ENCODE assay signal across 8 cellular contexts in genomic region chr1:161439280-161440232, GRCh38.
DNase-seq lines count a peak whose midpoint lies in the region; ATAC-seq and TF ChIP-seq lines count a peak whose summit lies in the region.

No MANE protein-coding gene starts in this region.

- H3K27ac ChIP-seq in CD4-positive, alpha-beta memory T cell (ENCODE audit: low read depth, low read length): no peak overlapping the region

- no peak for ATAC-seq in HG02885 (IDR thresholded peaks at IDR 0.05; ENCODE audit: poor library complexity, unreplicated experiment)
- ATAC-seq in HG03460 (IDR thresholded peaks at IDR 0.05; ENCODE audit: unreplicated experiment): no peak

- TF ChIP-seq CTCF in astrocyte of the cerebellum (IDR thresholded peaks at IDR 0.05; ENCODE audit: low read depth, low read length, missing control alignments) (no peak), type B pancreatic cell (conservative IDR thresholded peaks at IDR 0.05) (no peak)

- H3K27me3 Mint-ChIP-seq in CD4-positive, alpha-beta memory T cell: peaks cover 29 to 31% of the 10 kb centered on the region in 2 donors
- H3K27me3 Mint-ChIP-seq in type B pancreatic cell: peaks cover 62% of the 10 kb centered on the region

- DNase-seq in CD4-positive, alpha-beta memory T cell: peak in 1 of 5 donors; percentile 6
- DNase-seq in LHCN-M2 (ENCODE audit: low read depth) (peak; percentile 26), astrocyte of the cerebellum (ENCODE audit: low read depth) (no peak), lung microvascular endothelial cell (ENCODE audit: low read depth in 2 of 2) (peak; percentile 3 to 6), type B pancreatic cell (ENCODE audit: extremely low spot score, unreplicated experiment) (no peak), COLO829 (ENCODE audit: low spot score) (no peak)

- H3K4me1 ChIP-seq in CD4-positive, alpha-beta memory T cell (ENCODE audit: insufficient read depth, low read length): peaks cover 5% of the 10 kb centered on the region

- POLR2A ChIA-PET in CD4-positive, alpha-beta memory T cell (lab: Charles Lee; ENCODE audit: partially characterized antibody): no interaction called here

- H3K27ac Mint-ChIP-seq in CD4-positive, alpha-beta memory T cell: peak overlapping the region in 2 of 7 donors; percentile 19 to 46
- H3K27ac Mint-ChIP-seq in type B pancreatic cell: no peak overlapping the region

- in situ Hi-C loops in astrocyte of the cerebellum (cut with HindIII; ENCODE audit: low sequenced_read_pairs): no loop called here

- H3K36me3 Mint-ChIP-seq in CD4-positive, alpha-beta memory T cell: no peaks in the 10 kb centered on the region
- peaks cover 7% of the 10 kb centered on the region for H3K36me3 Mint-ChIP-seq in type B pancreatic cell

- peaks cover 6% of the 10 kb centered on the region for H3K27me3 ChIP-seq in CD4-positive, alpha-beta memory T cell (ENCODE audit: insufficient read depth, low read length)

- H3K4me3 Mint-ChIP-seq in CD4-positive, alpha-beta memory T cell: peak overlapping the region; percentile 58 to 82 (median 76)
- H3K4me3 Mint-ChIP-seq in type B pancreatic cell: peak overlapping the region; percentile 72

- intact Hi-C loops in CD4-positive, alpha-beta memory T cell (cut with micrococcal nuclease): no loop called here

- peaks cover 0 to 4% (median 0%) of the 10 kb centered on the region in 8 donors for H3K9me3 Mint-ChIP-seq in CD4-positive, alpha-beta memory T cell
- no peaks in the 10 kb centered on the region for H3K9me3 Mint-ChIP-seq in type B pancreatic cell

- no peak overlapping the region for H3K4me3 ChIP-seq in CD4-positive, alpha-beta memory T cell (ENCODE audit: low read length in 2 of 2)
- H3K4me3 ChIP-seq in astrocyte of the cerebellum (ENCODE audit: low read depth, low read length): peak overlapping the region; percentile 19

- H3K36me3 ChIP-seq in CD4-positive, alpha-beta memory T cell (ENCODE audit: insufficient read depth, low read length): no peaks in the 10 kb centered on the region

- H3K9me3 ChIP-seq in CD4-positive, alpha-beta memory T cell (ENCODE audit: control insufficient read depth in 1 of 2, low read length in 2 of 2): no peaks in the 10 kb centered on the region

- H3K4me1 Mint-ChIP-seq in CD4-positive, alpha-beta memory T cell: peaks cover 6 to 17% (median 12%) of the 10 kb centered on the region in 4 donors
- no peaks in the 10 kb centered on the region for H3K4me1 Mint-ChIP-seq in type B pancreatic cell (ENCODE audit: unreplicated experiment)

- CTCF ChIA-PET in CD4-positive, alpha-beta memory T cell (lab: Charles Lee; ENCODE audit: partially characterized antibody): interaction anchor here (1.4 to 1.7 kb wide), 2 partner anchors 11 to 39 kb away, joined by 4 to 6 read pairs; no protein-coding TSS in a partner anchor

Comparison
In these comparisons a context has a peak if more than half of its experiments do, and no peak if none do; other contexts are left out.
1. DNase-seq: peak in LHCN-M2 (single experiment) and lung microvascular endothelial cell (2 of 2); none in astrocyte of the cerebellum (single experiment), type B pancreatic cell (single experiment) and COLO829 (single experiment).